In genomic region chr2:196018037-196018436, GRCh38 we compare ENCODE assay signal across 8 cellular contexts.
"Had no signal": no experiment of that assay in that cellular context is flagged by ENCODE, and none has a peak within 500 bp of the region (broad histone marks: within the 10 kb centered on the region; RNA-seq: fewer than 3 reads in every experiment).

No MANE protein-coding gene starts in this region.

- H3K27ac ChIP-seq: GM23248, HL-60 had no signal

- H3K9ac ChIP-seq: GM23248 had no signal

- H3K36me3 ChIP-seq: HAP-1 had no signal

- H3K9me3 ChIP-seq: HAP-1 had no signal

- ATAC-seq: HCT116 had no signal

- H3K4me1 ChIP-seq: HAP-1 had no signal

- H2AFZ ChIP-seq: GM23248 had no signal

- H3K4me3 ChIP-seq: GM23248, HAP-1 had no signal

- DNase-seq: GM23248, GOT3, H7, HFFc6, KG1 had no signal
